ENCODE assay signal across 12 cellular contexts in the genomic region with DNA sequence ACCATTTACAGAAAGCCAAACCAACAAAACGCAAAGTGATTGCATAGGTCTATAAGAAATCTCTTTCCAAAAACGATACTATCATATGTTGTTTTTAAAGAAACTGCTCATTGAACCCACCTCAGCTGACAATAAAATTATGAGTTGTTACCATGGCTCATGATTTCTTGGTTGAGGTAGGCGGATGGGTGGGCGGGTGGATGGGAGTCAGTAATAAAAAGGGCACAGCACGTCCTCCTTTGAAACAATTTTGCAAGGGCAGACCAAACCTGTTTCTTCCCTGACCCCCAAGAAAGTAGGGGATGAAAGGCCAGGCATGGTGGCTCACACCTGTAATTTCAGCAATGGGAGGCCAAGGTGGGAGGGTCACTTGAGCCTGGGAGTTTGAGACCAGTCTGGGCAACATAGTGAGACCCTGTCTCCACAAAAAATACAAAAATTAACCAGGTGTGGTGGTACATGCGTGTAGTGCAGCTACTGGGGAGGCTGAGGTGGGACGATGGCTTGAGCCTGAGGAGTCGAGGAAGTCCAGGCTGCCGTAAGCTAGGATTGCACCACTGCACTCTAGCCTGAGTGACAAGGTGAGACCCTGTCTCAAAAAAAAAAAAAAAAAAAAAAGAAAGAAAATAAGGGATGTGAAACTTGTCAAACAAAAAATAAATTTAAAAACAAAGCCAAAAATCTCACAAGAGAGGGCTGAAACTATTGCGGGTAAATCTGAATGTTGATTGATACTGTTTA. TPM values are rescaled to one million over a fixed set of nuclear protein-coding genes. Genes with fewer than 3 reads are reported as not detected.
DNase-seq lines count a peak whose midpoint lies in the region; ATAC-seq, FAIRE-seq and TF ChIP-seq lines count a peak whose summit lies in the region.
"Had no signal": no experiment of that assay in that cellular context is flagged by ENCODE, and none has a peak within 500 bp of the region (broad histone marks: within the 10 kb centered on the region; RNA-seq: fewer than 3 reads in every experiment).

No MANE protein-coding gene starts in this region.

- no peaks in the 10 kb centered on the region for H3K9me3 Mint-ChIP-seq in immature natural killer cell

- peak overlapping the region in 3 of 5 donors; percentile 10 to 91 (median 89) for H3K4me3 Mint-ChIP-seq in immature natural killer cell

- no peaks in the 10 kb centered on the region for H3K27me3 ChIP-seq in small intestine (ENCODE audit: control insufficient read depth in 2 of 2, insufficient read depth in 2 of 2, low read length in 2 of 2)
- H3K27me3 ChIP-seq: sigmoid colon, testis had no signal

- no peaks in the 10 kb centered on the region for H3K36me3 ChIP-seq in small intestine (ENCODE audit: control insufficient read depth in 2 of 2, insufficient read depth in 2 of 2, low read length in 2 of 2)
- H3K36me3 ChIP-seq: sigmoid colon had no signal

- WGBS in small intestine, 3 donors: 88 to 89% (median 88%) methylated on average over 10 of the region's 10 CpGs

- FAIRE-seq in small intestine (lab: Jason Lieb, UNC): no peak

- DNase-seq in activated CD8-positive, alpha-beta memory T cell treated with anti-CD3 and anti-CD28 coated beads for 24 hours: peak; percentile 63
- no peak for DNase-seq in activated CD8-positive, alpha-beta memory T cell treated with anti-CD3 and anti-CD28 coated beads, Interleukin-2, amount 50 U/mL, for 48 hours
- peak; percentile 55 for DNase-seq in activated CD8-positive, alpha-beta memory T cell treated with anti-CD3 and anti-CD28 coated beads, Interleukin-2, amount 50 U/mL, for 4 hours
- no peak for DNase-seq in immature natural killer cell
- DNase-seq in stimulated activated naive CD8-positive, alpha-beta T cell treated with anti-CD3 and anti-CD28 coated beads, Interleukin-15, Interleukin-2, amounts not matched to agents 100 U/mL and 50 U/mL, for 24 hours: peak; percentile 41
- no peak for DNase-seq in RWPE1 (ENCODE audit: low spot score)
- DNase-seq in small intestine: no peak
- DNase-seq: left cardiac atrium, NCI-H1694 treated with DMSO at 0.1 percent for 48 hours, sigmoid colon, testis had no signal

- no peak for TF ChIP-seq CTCF in RWPE1 (conservative IDR thresholded peaks at IDR 0.05; ENCODE audit: low read depth)

- peaks cover 3 to 7% (median 3%) of the 10 kb centered on the region in 3 donors for H3K27me3 Mint-ChIP-seq in immature natural killer cell (ENCODE audit: low read depth in 3 of 3)

- CTCF ChIA-PET in RWPE1 (lab: Yijun Ruan, JAX): interaction anchor here (3.1 kb wide), 1 partner anchor 14 kb away, joined by 6 read pairs; no protein-coding TSS in a partner anchor

- H3K4me1 ChIP-seq in small intestine (ENCODE audit: control insufficient read depth in 2 of 2, insufficient read depth in 1 of 2, low read depth in 1 of 2, low read length in 1 of 2): peaks cover 6 to 8% of the 10 kb centered on the region in 2 donors

- ATAC-seq in stimulated activated naive CD8-positive, alpha-beta T cell treated with anti-CD3 and anti-CD28 coated beads, Interleukin-15, Interleukin-2, amounts not matched to agents 100 U/mL and 50 U/mL, for 24 hours: no peak
- ATAC-seq in GM21723 (IDR thresholded peaks at IDR 0.05; ENCODE audit: unreplicated experiment): no peak
- ATAC-seq: left cardiac atrium had no signal

- peak overlapping the region in 4 of 6 donors; percentile 12 to 87 (median 18) for H3K27ac Mint-ChIP-seq in immature natural killer cell

- H3K4me1 Mint-ChIP-seq in immature natural killer cell: peaks cover 37 to 77% of the 10 kb centered on the region in 2 donors

- H3K36me3 Mint-ChIP-seq in immature natural killer cell: peaks cover 2 to 4% (median 3%) of the 10 kb centered on the region in 3 donors

- H3K27ac ChIP-seq in RWPE1 (no peak overlapping the region), small intestine (ENCODE audit: low read depth in 1 of 2, low read length in 1 of 2) (no peak overlapping the region)
- H3K27ac ChIP-seq: sigmoid colon, testis had no signal

- H3K4me3 ChIP-seq in small intestine (ENCODE audit: low read depth in 1 of 2, low read length in 2 of 2): no peak overlapping the region
- H3K4me3 ChIP-seq: sigmoid colon, testis had no signal

- POLR2A ChIA-PET in RWPE1 (lab: Yijun Ruan, JAX; ENCODE audit: low non-redundant PET): interaction anchor here (0.7 kb wide), 1 partner anchor 32 kb away, joined by 6 read pairs; no protein-coding TSS in a partner anchor

- H3K9me3 ChIP-seq in small intestine (ENCODE audit: control insufficient read depth, low read depth): no peaks in the 10 kb centered on the region
- H3K9me3 ChIP-seq: sigmoid colon, testis had no signal

RNA-seq across cellular contexts. Expression of a gene that starts 2.1 kb away (rescaled TPM):
- polyA plus RNA-seq in immature natural killer cell (10 to 100 TPM; 22.2 to 27.7 (median 24.2) TPM), small intestine (10 to 100 TPM in 2 of 3 donors, 1 to 10 TPM in 1; 10.0 to 19.6 (median 11.0) TPM)

RNA-seq across cellular contexts. Expression of a gene that starts 17.8 kb away (rescaled TPM):
- polyA plus RNA-seq in immature natural killer cell: not detected
- polyA plus RNA-seq in small intestine: 1 to 10 TPM in 1 of 3 donors, not detected in 2; 2.7 TPM

RNA-seq across cellular contexts. Expression of a gene that starts 53.6 kb away (rescaled TPM):
- polyA plus RNA-seq in immature natural killer cell (not detected), small intestine (under 1 TPM in 2 of 3 donors, not detected in 1; 0.22 to 0.81 TPM)

Comparison
In these comparisons a context has a peak if more than half of its experiments do, and no peak if none do; other contexts are left out.
1. DNase-seq: peak in activated CD8-positive, alpha-beta memory T cell treated with anti-CD3 and anti-CD28 coated beads for 24 hours (single experiment), activated CD8-positive, alpha-beta memory T cell treated with anti-CD3 and anti-CD28 coated beads, Interleukin-2, amount 50 U/mL, for 4 hours (single experiment) and stimulated activated naive CD8-positive, alpha-beta T cell treated with anti-CD3 and anti-CD28 coated beads, Interleukin-15, Interleukin-2, amounts not matched to agents 100 U/mL and 50 U/mL, for 24 hours (single experiment); none in activated CD8-positive, alpha-beta memory T cell treated with anti-CD3 and anti-CD28 coated beads, Interleukin-2, amount 50 U/mL, for 48 hours (single experiment), immature natural killer cell (0 of 3), RWPE1 (single experiment) and small intestine (single experiment).